ENCODE assay signal across 1 cellular context in genomic region chr2:188348974-188349500, GRCh38.
TF ChIP-seq lines count a peak whose summit lies in the region.

No MANE protein-coding gene starts in this region.

TF ChIP-seq in IMR-90, 13 proteins besides CTCF, POLR2A, EP300 and RAD21:
- TF ChIP-seq BHLHE40 (IDR thresholded peaks at IDR 0.05; ENCODE audit: low read depth, low read length), result no peak
- TF ChIP-seq RCOR1 (IDR thresholded peaks at IDR 0.05; ENCODE audit: insufficient replicate concordance, low read length), result no peak
- TF ChIP-seq CEBPB (IDR thresholded peaks at IDR 0.05; ENCODE audit: low read depth, low read length), result no peak
- no peak for TF ChIP-seq MAZ (IDR thresholded peaks at IDR 0.05; ENCODE audit: borderline replicate concordance, low read depth, low read length)
- no peak for TF ChIP-seq CHD1 (IDR thresholded peaks at IDR 0.05; ENCODE audit: low read depth, low read length)
- no peak for TF ChIP-seq MXI1 (IDR thresholded peaks at IDR 0.05; ENCODE audit: borderline replicate concordance, low read depth, low read length)
- TF ChIP-seq NFE2L2 (IDR thresholded peaks at IDR 0.05; ENCODE audit: low read depth, low read length), result no peak
- TF ChIP-seq RFX5 (IDR thresholded peaks at IDR 0.05; ENCODE audit: low read depth, low read length), result no peak
- no peak for TF ChIP-seq FOS (IDR thresholded peaks at IDR 0.05; ENCODE audit: low read depth, low read length)
- no peak for TF ChIP-seq SMC3 (IDR thresholded peaks at IDR 0.05; ENCODE audit: low read depth, low read length)
- TF ChIP-seq, protein P1, sequence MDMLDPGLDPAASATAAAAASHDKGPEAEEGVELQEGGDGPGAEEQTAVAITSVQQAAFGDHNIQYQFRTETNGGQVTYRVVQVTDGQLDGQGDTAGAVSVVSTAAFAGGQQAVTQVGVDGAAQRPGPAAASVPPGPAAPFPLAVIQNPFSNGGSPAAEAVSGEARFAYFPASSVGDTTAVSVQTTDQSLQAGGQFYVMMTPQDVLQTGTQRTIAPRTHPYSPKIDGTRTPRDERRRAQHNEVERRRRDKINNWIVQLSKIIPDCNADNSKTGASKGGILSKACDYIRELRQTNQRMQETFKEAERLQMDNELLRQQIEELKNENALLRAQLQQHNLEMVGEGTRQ (IDR thresholded peaks at IDR 0.05; ENCODE audit: low read depth, low read length), result no peak
- no peak for TF ChIP-seq MAFK (IDR thresholded peaks at IDR 0.05; ENCODE audit: low read depth, low read length)
- TF ChIP-seq, protein P2, sequence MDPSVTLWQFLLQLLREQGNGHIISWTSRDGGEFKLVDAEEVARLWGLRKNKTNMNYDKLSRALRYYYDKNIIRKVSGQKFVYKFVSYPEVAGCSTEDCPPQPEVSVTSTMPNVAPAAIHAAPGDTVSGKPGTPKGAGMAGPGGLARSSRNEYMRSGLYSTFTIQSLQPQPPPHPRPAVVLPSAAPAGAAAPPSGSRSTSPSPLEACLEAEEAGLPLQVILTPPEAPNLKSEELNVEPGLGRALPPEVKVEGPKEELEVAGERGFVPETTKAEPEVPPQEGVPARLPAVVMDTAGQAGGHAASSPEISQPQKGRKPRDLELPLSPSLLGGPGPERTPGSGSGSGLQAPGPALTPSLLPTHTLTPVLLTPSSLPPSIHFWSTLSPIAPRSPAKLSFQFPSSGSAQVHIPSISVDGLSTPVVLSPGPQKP (IDR thresholded peaks at IDR 0.05; ENCODE audit: borderline replicate concordance, low read depth, low read length), result no peak
TF ChIP-seq in IMR-90: peak in this region for 0.
